ENCODE assay signal across 1 cellular context in the genomic region with DNA sequence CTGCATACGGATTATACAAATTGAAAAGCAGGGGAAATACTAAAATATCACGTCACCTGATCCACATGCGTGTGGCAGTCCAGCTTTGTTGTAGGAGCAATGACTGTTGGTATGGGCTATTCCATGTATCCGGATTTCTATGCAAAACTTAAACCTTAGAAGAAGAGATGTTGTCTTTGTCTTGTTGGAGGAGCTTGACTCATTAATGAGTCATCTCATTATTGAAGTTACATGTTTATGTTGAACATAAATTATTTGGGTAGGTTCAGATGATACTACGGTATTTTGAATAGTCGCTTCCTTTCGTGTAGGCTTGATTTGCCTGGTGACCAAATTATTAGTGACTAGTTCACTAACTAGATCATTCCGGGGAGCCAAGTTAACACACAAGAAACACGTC.
TF ChIP-seq lines count a peak whose summit lies in the region.

No MANE protein-coding gene starts in this region.

TF ChIP-seq in SK-N-SH treated with all-trans-retinoic acid at 6 μM for 48 hours, 23 proteins besides CTCF, POLR2A, EP300 and RAD21 (continued from another document):
- TF ChIP-seq, protein P1, sequence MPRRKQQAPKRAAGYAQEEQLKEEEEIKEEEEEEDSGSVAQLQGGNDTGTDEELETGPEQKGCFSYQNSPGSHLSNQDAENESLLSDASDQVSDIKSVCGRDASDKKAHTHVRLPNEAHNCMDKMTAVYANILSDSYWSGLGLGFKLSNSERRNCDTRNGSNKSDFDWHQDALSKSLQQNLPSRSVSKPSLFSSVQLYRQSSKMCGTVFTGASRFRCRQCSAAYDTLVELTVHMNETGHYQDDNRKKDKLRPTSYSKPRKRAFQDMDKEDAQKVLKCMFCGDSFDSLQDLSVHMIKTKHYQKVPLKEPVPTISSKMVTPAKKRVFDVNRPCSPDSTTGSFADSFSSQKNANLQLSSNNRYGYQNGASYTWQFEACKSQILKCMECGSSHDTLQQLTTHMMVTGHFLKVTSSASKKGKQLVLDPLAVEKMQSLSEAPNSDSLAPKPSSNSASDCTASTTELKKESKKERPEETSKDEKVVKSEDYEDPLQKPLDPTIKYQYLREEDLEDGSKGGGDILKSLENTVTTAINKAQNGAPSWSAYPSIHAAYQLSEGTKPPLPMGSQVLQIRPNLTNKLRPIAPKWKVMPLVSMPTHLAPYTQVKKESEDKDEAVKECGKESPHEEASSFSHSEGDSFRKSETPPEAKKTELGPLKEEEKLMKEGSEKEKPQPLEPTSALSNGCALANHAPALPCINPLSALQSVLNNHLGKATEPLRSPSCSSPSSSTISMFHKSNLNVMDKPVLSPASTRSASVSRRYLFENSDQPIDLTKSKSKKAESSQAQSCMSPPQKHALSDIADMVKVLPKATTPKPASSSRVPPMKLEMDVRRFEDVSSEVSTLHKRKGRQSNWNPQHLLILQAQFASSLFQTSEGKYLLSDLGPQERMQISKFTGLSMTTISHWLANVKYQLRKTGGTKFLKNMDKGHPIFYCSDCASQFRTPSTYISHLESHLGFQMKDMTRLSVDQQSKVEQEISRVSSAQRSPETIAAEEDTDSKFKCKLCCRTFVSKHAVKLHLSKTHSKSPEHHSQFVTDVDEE (CRISPR knock-in tag; IDR thresholded peaks at IDR 0.05): no peak
- TF ChIP-seq OSR1 (CRISPR knock-in tag; IDR thresholded peaks at IDR 0.05) (no peak), ISL1 (CRISPR knock-in tag; IDR thresholded peaks at IDR 0.05) (no peak), PPARA (CRISPR knock-in tag; IDR thresholded peaks at IDR 0.05; ENCODE audit: borderline replicate concordance) (no peak), ZNF565 (CRISPR knock-in tag; conservative IDR thresholded peaks at IDR 0.05; ENCODE audit: low read depth) (no peak), ARNTL (CRISPR knock-in tag; IDR thresholded peaks at IDR 0.05; ENCODE audit: borderline replicate concordance, low read depth) (no peak), TOX (CRISPR knock-in tag; IDR thresholded peaks at IDR 0.05; ENCODE audit: borderline replicate concordance) (no peak), ZNF70 (CRISPR knock-in tag; IDR thresholded peaks at IDR 0.05) (no peak), TCF4 (CRISPR knock-in tag; IDR thresholded peaks at IDR 0.05; ENCODE audit: borderline replicate concordance) (no peak), ZNF8 (CRISPR knock-in tag; IDR thresholded peaks at IDR 0.05) (no peak)
- TF ChIP-seq, protein P2, sequence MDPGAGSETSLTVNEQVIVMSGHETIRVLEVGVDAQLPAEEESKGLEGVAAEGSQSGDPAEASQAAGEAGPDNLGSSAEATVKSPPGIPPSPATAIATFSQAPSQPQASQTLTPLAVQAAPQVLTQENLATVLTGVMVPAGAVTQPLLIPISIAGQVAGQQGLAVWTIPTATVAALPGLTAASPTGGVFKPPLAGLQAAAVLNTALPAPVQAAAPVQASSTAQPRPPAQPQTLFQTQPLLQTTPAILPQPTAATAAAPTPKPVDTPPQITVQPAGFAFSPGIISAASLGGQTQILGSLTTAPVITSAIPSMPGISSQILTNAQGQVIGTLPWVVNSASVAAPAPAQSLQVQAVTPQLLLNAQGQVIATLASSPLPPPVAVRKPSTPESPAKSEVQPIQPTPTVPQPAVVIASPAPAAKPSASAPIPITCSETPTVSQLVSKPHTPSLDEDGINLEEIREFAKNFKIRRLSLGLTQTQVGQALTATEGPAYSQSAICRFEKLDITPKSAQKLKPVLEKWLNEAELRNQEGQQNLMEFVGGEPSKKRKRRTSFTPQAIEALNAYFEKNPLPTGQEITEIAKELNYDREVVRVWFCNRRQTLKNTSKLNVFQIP (CRISPR knock-in tag; IDR thresholded peaks at IDR 0.05; ENCODE audit: borderline replicate concordance, low read depth): no peak
TF ChIP-seq in SK-N-SH treated with all-trans-retinoic acid at 6 μM for 48 hours: peak in this region for 0.
